Comparison of ENCODE assay signal across 10 cellular contexts in genomic region chr4:126051709-126052424, GRCh38.
A peak's percentile ranks its signal among the peaks of the same experiment; 100 is the strongest.
DNase-seq lines count a peak whose midpoint lies in the region; ATAC-seq and TF ChIP-seq lines count a peak whose summit lies in the region.
"Had no signal": no experiment of that assay in that cellular context is flagged by ENCODE, and none has a peak within 500 bp of the region (broad histone marks: within the 10 kb centered on the region; RNA-seq: fewer than 3 reads in every experiment).

No MANE protein-coding gene starts in this region.

- ATAC-seq in left ventricle myocardium superior (peak; percentile 89), GM23338 (no peak), HG03139 (IDR thresholded peaks at IDR 0.05; ENCODE audit: unreplicated experiment) (no peak)
- ATAC-seq: activated T-helper 17 cell treated with anti-CD3 and anti-CD28 coated beads, Interleukin-2, amount 50 U/mL, for 72 hours had no signal

- H3K9me2 ChIP-seq in GM23338 (ENCODE audit: insufficient read depth), result no peaks in the 10 kb centered on the region

- H3K4me1 Mint-ChIP-seq in HFFc6 (ENCODE audit: low read depth) (no peaks in the 10 kb centered on the region), GM23338 (no peaks in the 10 kb centered on the region)
- H3K4me1 Mint-ChIP-seq: activated T-helper 17 cell treated with anti-CD3 and anti-CD28 coated beads, Interleukin-2, amount 50 U/mL, for 72 hours had no signal

- H3K27ac ChIP-seq in brain microvascular endothelial cell (no peak overlapping the region), GM23338 (ENCODE audit: low read depth) (no peak overlapping the region)
- H3K27ac ChIP-seq: epithelial cell of prostate had no signal

- no peak overlapping the region for H3K4me2 ChIP-seq in GM23338

- H2AFZ ChIP-seq in GM23338, result no peak overlapping the region

- H3K27me3 Mint-ChIP-seq in HFFc6 (ENCODE audit: insufficient read depth), result no peaks in the 10 kb centered on the region; the same call in 1 of the 2 replicates
- H3K27me3 Mint-ChIP-seq in GM23338 (ENCODE audit: insufficient read depth, low read depth, poor library complexity), result no peaks in the 10 kb centered on the region
- H3K27me3 Mint-ChIP-seq: activated T-helper 17 cell treated with anti-CD3 and anti-CD28 coated beads, Interleukin-2, amount 50 U/mL, for 72 hours had no signal

- H3K4me3 ChIP-seq in brain microvascular endothelial cell (ENCODE audit: low read depth, low read length), result no peak overlapping the region
- no peak overlapping the region for H3K4me3 ChIP-seq in GM23338

- in situ Hi-C loops in brain microvascular endothelial cell (cut with HindIII; ENCODE audit: low pct_ligation_motif_present, low sequenced_read_pairs), result no loop called here

- H3K79me2 ChIP-seq in GM23338 (replicated peaks; ENCODE audit: insufficient read depth), result no peaks in the 10 kb centered on the region

- intact Hi-C loops in left ventricle myocardium superior (cut with micrococcal nuclease), result no loop called here

- no peaks in the 10 kb centered on the region for H3K4me1 ChIP-seq in GM23338 (ENCODE audit: insufficient read depth)

- DNase-seq in HFFc6 (peak; percentile 57), brain microvascular endothelial cell (peak; percentile 45), left ventricle myocardium superior (no peak), stromal cell of bone marrow (ENCODE audit: low read depth) (peak; percentile 61), GM23338 (ENCODE audit: low spot score) (no peak)
- DNase-seq in activated CD4-positive, alpha-beta T cell treated with anti-CD3 and anti-CD28 coated beads, Interleukin-2, amount 50 U/mL, for 1 hour, result no peak
- DNase-seq: NK-92 treated with Interleukin-12 subunit alpha and Interleukin-12 subunit beta, amount 100 ng/mL, for 24 hours had no signal

- H3K36me3 ChIP-seq in brain microvascular endothelial cell (replicated peaks), result no peaks in the 10 kb centered on the region
- H3K36me3 ChIP-seq in GM23338 (ENCODE audit: insufficient read depth), result no peaks in the 10 kb centered on the region

- H3K36me3 Mint-ChIP-seq in HFFc6 (ENCODE audit: low read depth), result no peaks in the 10 kb centered on the region
- no peaks in the 10 kb centered on the region for H3K36me3 Mint-ChIP-seq in GM23338 (ENCODE audit: low read depth)

- H3K4me3 Mint-ChIP-seq in HFFc6 (no peak overlapping the region), GM23338 (no peak overlapping the region)
- H3K4me3 Mint-ChIP-seq: activated T-helper 17 cell treated with anti-CD3 and anti-CD28 coated beads, Interleukin-2, amount 50 U/mL, for 72 hours had no signal

- H3K9me3 Mint-ChIP-seq in HFFc6, result no peaks in the 10 kb centered on the region
- no peaks in the 10 kb centered on the region for H3K9me3 Mint-ChIP-seq in GM23338
- H3K9me3 Mint-ChIP-seq: activated T-helper 17 cell treated with anti-CD3 and anti-CD28 coated beads, Interleukin-2, amount 50 U/mL, for 72 hours had no signal

- H3K27ac Mint-ChIP-seq in HFFc6 (no peak overlapping the region), GM23338 (no peak overlapping the region)
- H3K27ac Mint-ChIP-seq: activated T-helper 17 cell treated with anti-CD3 and anti-CD28 coated beads, Interleukin-2, amount 50 U/mL, for 72 hours had no signal

- H4K20me1 ChIP-seq in GM23338 (replicated peaks; ENCODE audit: insufficient read depth), result no peaks in the 10 kb centered on the region

- H3F3A ChIP-seq in GM23338 (replicated peaks; ENCODE audit: low read depth), result no peaks in the 10 kb centered on the region

- TF ChIP-seq CTCF in HFFc6 (IDR thresholded peaks at IDR 0.05), result peak; percentile 47; the same call in 1 of the 2 replicates
- TF ChIP-seq CTCF in brain microvascular endothelial cell (IDR thresholded peaks at IDR 0.05; ENCODE audit: low read depth, low read length, missing control alignments), result peak; percentile 27
- TF ChIP-seq CTCF in GM23338 (conservative IDR thresholded peaks at IDR 0.05; ENCODE audit: low read depth in 2 of 2), result no peak

- H3K27me3 ChIP-seq in brain microvascular endothelial cell (replicated peaks) (no peaks in the 10 kb centered on the region), GM23338 (ENCODE audit: insufficient read depth) (no peaks in the 10 kb centered on the region)

TF ChIP-seq in GM23338, 12 proteins besides CTCF, POLR2A, EP300 and RAD21 (continues in another document):
- TF ChIP-seq ZNF462 (CRISPR knock-in tag; IDR thresholded peaks at IDR 0.05) (no peak), STAT1 (IDR thresholded peaks at IDR 0.05; ENCODE audit: unreplicated experiment) (no peak), CREB1 (CRISPR knock-in tag; IDR thresholded peaks at IDR 0.05; ENCODE audit: low read depth) (no peak), ZNF331 (CRISPR knock-in tag; IDR thresholded peaks at IDR 0.05; ENCODE audit: low read depth) (no peak), ETS1 (IDR thresholded peaks at IDR 0.05) (no peak), EZH2 (IDR thresholded peaks at IDR 0.05; ENCODE audit: low read depth, unreplicated experiment) (no peak), ZNF114 (CRISPR knock-in tag; IDR thresholded peaks at IDR 0.05) (no peak), EZH2phosphoT487 (IDR thresholded peaks at IDR 0.05; ENCODE audit: unreplicated experiment) (no peak)

Comparison
In these comparisons a context has a peak if more than half of its experiments do, and no peak if none do; other contexts are left out.
1. DNase-seq: peak in HFFc6 (single experiment), brain microvascular endothelial cell (single experiment) and stromal cell of bone marrow (single experiment); none in left ventricle myocardium superior (single experiment), activated CD4-positive, alpha-beta T cell treated with anti-CD3 and anti-CD28 coated beads, Interleukin-2, amount 50 U/mL, for 1 hour (single experiment) and GM23338 (single experiment).
2. CTCF ChIP-seq: peak in HFFc6 (single experiment) and brain microvascular endothelial cell (single experiment); none in GM23338 (0 of 2).